ENCODE assay signal across 8 cellular contexts in genomic region chr19:38228491-38229439, GRCh38. TPM values are rescaled to one million over a fixed set of nuclear protein-coding genes. Genes with fewer than 3 reads are reported as not detected.
DNase-seq lines count a peak whose midpoint lies in the region; ATAC-seq and TF ChIP-seq lines count a peak whose summit lies in the region.

No MANE protein-coding gene starts in this region.

- peaks cover 12% of the 10 kb centered on the region for H3K4me1 ChIP-seq in osteoblast (ENCODE audit: insufficient read depth, low read length)

- no peak overlapping the region for H3K27ac ChIP-seq in caudate nucleus (ENCODE audit: low read depth, low read length)
- no peak overlapping the region for H3K27ac ChIP-seq in osteoblast (ENCODE audit: low read depth, low read length)

- H3K4me3 ChIP-seq in osteoblast (ENCODE audit: insufficient read depth, low read length) = peak overlapping the region; percentile 54

- peak overlapping the region; percentile 29 for H2AFZ ChIP-seq in osteoblast (ENCODE audit: low read length)

- peaks cover 6% of the 10 kb centered on the region for H3K27me3 ChIP-seq in osteoblast (ENCODE audit: insufficient read depth, low read length)

- DNase-seq in DMS53 (lab: John Stamatoyannopoulos, UW) = peak; percentile 79
- DNase-seq in DMS53 treated with DMSO at 0.1 percent for 48 hours (lab: John Stamatoyannopoulos, UW; ENCODE audit: unreplicated experiment) = no peak
- peak; percentile 66 for DNase-seq in NCI-H2171 treated with DMSO at 0.1 percent for 48 hours (lab: John Stamatoyannopoulos, UW)
- DNase-seq in caudate nucleus (lab: John Stamatoyannopoulos, UW) = peak in 34 of 61 donors; percentile 12 to 72 (median 34)
- peak; percentile 94 for DNase-seq in osteoblast (ENCODE audit: insufficient read length, low spot score, missing footprints)
- DNase-seq in activated effector memory CD4-positive, alpha-beta T cell treated with Interleukin-2 at 50 U/mL for 16 hours = no peak
- DNase-seq in dermis blood vessel endothelial cell = no peak

- H3K9me3 ChIP-seq in osteoblast (ENCODE audit: low read depth, low read length) = no peaks in the 10 kb centered on the region

- no peaks in the 10 kb centered on the region for H3K36me3 ChIP-seq in osteoblast (ENCODE audit: insufficient read depth, low read length)

- no peaks in the 10 kb centered on the region for H4K20me1 ChIP-seq in osteoblast (ENCODE audit: insufficient read depth, low read length)

- no peaks in the 10 kb centered on the region for H3K79me2 ChIP-seq in osteoblast (ENCODE audit: insufficient read depth, low read length)

- no peak for ATAC-seq in HG02610 (IDR thresholded peaks at IDR 0.05; ENCODE audit: unreplicated experiment)

- H3K4me2 ChIP-seq in osteoblast (ENCODE audit: insufficient read depth, low read length) = peak overlapping the region; percentile 77

- no peak for TF ChIP-seq CTCF in osteoblast (IDR thresholded peaks at IDR 0.05; ENCODE audit: extremely low read depth, low read depth, low read length)

RNA-seq across cellular contexts. Expression of gene DPF1, which starts 4.7 kb away (rescaled TPM):
- 0.29 and 0.72 TPM in 2 replicates for total RNA-seq in osteoblast
- total RNA-seq in dermis blood vessel endothelial cell = 0.34 and 0.47 TPM in 2 replicates

RNA-seq across cellular contexts. Expression of gene PPP1R14A, which starts 27.4 kb away (rescaled TPM):
- total RNA-seq in osteoblast (0.72 and 1.2 TPM in 2 replicates), dermis blood vessel endothelial cell (4.1 TPM in 2 replicates)

RNA-seq across cellular contexts. Expression of gene SPINT2, which starts 35.6 kb away (rescaled TPM):
- 1.8 and 2.2 TPM in 2 replicates for total RNA-seq in osteoblast
- 25.9 and 34.5 TPM in 2 replicates for total RNA-seq in dermis blood vessel endothelial cell

Comparison
In these comparisons a context has a peak if more than half of its experiments do, and no peak if none do; other contexts are left out.
1. DNase-seq: peak in DMS53 (single experiment), NCI-H2171 treated with DMSO at 0.1 percent for 48 hours (single experiment), caudate nucleus (34 of 61) and osteoblast (single experiment); none in DMS53 treated with DMSO at 0.1 percent for 48 hours (single experiment), activated effector memory CD4-positive, alpha-beta T cell treated with Interleukin-2 at 50 U/mL for 16 hours (single experiment) and dermis blood vessel endothelial cell (single experiment).